In the genomic region with DNA sequence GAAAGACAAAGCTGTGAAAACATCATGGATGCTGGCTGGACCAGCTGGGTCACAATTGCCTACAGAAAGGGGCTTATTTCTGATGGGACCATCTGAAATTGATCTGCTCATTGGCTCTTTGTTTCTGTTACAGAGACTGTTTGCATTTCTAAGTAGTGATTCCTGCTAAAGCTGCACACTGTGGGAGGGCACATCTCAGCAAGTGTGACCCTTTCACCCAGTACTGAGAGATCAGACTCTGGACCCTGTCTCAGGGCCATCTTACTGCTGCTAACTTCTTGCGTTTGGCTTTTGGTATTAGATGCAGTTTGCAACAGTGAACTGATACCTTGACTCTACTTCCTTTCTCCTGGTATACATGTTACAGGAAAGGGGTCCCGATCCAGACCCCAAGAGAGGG, we compare ENCODE assay signal across 2 cellular contexts.
TF ChIP-seq lines count a peak whose summit lies in the region.

No MANE protein-coding gene starts in this region.

TF ChIP-seq in IMR-90, 13 proteins besides CTCF, POLR2A, EP300 and RAD21:
- no peak for TF ChIP-seq MAZ (IDR thresholded peaks at IDR 0.05; ENCODE audit: borderline replicate concordance, low read depth, low read length)
- no peak for TF ChIP-seq CHD1 (IDR thresholded peaks at IDR 0.05; ENCODE audit: low read depth, low read length)
- no peak for TF ChIP-seq RFX5 (IDR thresholded peaks at IDR 0.05; ENCODE audit: low read depth, low read length)
- no peak for TF ChIP-seq BHLHE40 (IDR thresholded peaks at IDR 0.05; ENCODE audit: low read depth, low read length)
- TF ChIP-seq, protein P1, sequence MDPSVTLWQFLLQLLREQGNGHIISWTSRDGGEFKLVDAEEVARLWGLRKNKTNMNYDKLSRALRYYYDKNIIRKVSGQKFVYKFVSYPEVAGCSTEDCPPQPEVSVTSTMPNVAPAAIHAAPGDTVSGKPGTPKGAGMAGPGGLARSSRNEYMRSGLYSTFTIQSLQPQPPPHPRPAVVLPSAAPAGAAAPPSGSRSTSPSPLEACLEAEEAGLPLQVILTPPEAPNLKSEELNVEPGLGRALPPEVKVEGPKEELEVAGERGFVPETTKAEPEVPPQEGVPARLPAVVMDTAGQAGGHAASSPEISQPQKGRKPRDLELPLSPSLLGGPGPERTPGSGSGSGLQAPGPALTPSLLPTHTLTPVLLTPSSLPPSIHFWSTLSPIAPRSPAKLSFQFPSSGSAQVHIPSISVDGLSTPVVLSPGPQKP (IDR thresholded peaks at IDR 0.05; ENCODE audit: borderline replicate concordance, low read depth, low read length), result no peak
- no peak for TF ChIP-seq MAFK (IDR thresholded peaks at IDR 0.05; ENCODE audit: low read depth, low read length)
- TF ChIP-seq, protein P2, sequence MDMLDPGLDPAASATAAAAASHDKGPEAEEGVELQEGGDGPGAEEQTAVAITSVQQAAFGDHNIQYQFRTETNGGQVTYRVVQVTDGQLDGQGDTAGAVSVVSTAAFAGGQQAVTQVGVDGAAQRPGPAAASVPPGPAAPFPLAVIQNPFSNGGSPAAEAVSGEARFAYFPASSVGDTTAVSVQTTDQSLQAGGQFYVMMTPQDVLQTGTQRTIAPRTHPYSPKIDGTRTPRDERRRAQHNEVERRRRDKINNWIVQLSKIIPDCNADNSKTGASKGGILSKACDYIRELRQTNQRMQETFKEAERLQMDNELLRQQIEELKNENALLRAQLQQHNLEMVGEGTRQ (IDR thresholded peaks at IDR 0.05; ENCODE audit: low read depth, low read length), result no peak
- no peak for TF ChIP-seq SMC3 (IDR thresholded peaks at IDR 0.05; ENCODE audit: low read depth, low read length)
- TF ChIP-seq MXI1 (IDR thresholded peaks at IDR 0.05; ENCODE audit: borderline replicate concordance, low read depth, low read length), result no peak

TF ChIP-seq in H1, 55 proteins besides CTCF, POLR2A, EP300 and RAD21:
- TF ChIP-seq KDM1A (IDR thresholded peaks at IDR 0.05; ENCODE audit: borderline replicate concordance, low read length) (no peak), ZNF274 (IDR thresholded peaks at IDR 0.05; ENCODE audit: borderline replicate concordance, extremely low read depth, low read length) (no peak), NANOG (IDR thresholded peaks at IDR 0.05; ENCODE audit: insufficient read depth, low read depth, low read length, poor library complexity, severe bottlenecking) (no peak), BCL11A (IDR thresholded peaks at IDR 0.05; ENCODE audit: low read depth in 2 of 2, low read length in 2 of 2) (no peak), EGR1 (IDR thresholded peaks at IDR 0.05; ENCODE audit: borderline replicate concordance, low read depth, low read length) (no peak), CTBP2 (IDR thresholded peaks at IDR 0.05; ENCODE audit: borderline replicate concordance, insufficient read depth, insufficient read length, low read length) (no peak), TAF7 (optimal IDR thresholded peaks at IDR 0.05; ENCODE audit: borderline replicate concordance, low read depth, low read length) (no peak), TBP (IDR thresholded peaks at IDR 0.05; ENCODE audit: low read depth, low read length) (no peak), TEAD4 (IDR thresholded peaks at IDR 0.05; ENCODE audit: low read depth, low read length) (no peak)
- TF ChIP-seq, protein P3, sequence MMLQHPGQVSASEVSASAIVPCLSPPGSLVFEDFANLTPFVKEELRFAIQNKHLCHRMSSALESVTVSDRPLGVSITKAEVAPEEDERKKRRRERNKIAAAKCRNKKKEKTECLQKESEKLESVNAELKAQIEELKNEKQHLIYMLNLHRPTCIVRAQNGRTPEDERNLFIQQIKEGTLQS (IDR thresholded peaks at IDR 0.05; ENCODE audit: insufficient read depth, low read depth, low read length), result no peak
- TF ChIP-seq, protein P4, sequence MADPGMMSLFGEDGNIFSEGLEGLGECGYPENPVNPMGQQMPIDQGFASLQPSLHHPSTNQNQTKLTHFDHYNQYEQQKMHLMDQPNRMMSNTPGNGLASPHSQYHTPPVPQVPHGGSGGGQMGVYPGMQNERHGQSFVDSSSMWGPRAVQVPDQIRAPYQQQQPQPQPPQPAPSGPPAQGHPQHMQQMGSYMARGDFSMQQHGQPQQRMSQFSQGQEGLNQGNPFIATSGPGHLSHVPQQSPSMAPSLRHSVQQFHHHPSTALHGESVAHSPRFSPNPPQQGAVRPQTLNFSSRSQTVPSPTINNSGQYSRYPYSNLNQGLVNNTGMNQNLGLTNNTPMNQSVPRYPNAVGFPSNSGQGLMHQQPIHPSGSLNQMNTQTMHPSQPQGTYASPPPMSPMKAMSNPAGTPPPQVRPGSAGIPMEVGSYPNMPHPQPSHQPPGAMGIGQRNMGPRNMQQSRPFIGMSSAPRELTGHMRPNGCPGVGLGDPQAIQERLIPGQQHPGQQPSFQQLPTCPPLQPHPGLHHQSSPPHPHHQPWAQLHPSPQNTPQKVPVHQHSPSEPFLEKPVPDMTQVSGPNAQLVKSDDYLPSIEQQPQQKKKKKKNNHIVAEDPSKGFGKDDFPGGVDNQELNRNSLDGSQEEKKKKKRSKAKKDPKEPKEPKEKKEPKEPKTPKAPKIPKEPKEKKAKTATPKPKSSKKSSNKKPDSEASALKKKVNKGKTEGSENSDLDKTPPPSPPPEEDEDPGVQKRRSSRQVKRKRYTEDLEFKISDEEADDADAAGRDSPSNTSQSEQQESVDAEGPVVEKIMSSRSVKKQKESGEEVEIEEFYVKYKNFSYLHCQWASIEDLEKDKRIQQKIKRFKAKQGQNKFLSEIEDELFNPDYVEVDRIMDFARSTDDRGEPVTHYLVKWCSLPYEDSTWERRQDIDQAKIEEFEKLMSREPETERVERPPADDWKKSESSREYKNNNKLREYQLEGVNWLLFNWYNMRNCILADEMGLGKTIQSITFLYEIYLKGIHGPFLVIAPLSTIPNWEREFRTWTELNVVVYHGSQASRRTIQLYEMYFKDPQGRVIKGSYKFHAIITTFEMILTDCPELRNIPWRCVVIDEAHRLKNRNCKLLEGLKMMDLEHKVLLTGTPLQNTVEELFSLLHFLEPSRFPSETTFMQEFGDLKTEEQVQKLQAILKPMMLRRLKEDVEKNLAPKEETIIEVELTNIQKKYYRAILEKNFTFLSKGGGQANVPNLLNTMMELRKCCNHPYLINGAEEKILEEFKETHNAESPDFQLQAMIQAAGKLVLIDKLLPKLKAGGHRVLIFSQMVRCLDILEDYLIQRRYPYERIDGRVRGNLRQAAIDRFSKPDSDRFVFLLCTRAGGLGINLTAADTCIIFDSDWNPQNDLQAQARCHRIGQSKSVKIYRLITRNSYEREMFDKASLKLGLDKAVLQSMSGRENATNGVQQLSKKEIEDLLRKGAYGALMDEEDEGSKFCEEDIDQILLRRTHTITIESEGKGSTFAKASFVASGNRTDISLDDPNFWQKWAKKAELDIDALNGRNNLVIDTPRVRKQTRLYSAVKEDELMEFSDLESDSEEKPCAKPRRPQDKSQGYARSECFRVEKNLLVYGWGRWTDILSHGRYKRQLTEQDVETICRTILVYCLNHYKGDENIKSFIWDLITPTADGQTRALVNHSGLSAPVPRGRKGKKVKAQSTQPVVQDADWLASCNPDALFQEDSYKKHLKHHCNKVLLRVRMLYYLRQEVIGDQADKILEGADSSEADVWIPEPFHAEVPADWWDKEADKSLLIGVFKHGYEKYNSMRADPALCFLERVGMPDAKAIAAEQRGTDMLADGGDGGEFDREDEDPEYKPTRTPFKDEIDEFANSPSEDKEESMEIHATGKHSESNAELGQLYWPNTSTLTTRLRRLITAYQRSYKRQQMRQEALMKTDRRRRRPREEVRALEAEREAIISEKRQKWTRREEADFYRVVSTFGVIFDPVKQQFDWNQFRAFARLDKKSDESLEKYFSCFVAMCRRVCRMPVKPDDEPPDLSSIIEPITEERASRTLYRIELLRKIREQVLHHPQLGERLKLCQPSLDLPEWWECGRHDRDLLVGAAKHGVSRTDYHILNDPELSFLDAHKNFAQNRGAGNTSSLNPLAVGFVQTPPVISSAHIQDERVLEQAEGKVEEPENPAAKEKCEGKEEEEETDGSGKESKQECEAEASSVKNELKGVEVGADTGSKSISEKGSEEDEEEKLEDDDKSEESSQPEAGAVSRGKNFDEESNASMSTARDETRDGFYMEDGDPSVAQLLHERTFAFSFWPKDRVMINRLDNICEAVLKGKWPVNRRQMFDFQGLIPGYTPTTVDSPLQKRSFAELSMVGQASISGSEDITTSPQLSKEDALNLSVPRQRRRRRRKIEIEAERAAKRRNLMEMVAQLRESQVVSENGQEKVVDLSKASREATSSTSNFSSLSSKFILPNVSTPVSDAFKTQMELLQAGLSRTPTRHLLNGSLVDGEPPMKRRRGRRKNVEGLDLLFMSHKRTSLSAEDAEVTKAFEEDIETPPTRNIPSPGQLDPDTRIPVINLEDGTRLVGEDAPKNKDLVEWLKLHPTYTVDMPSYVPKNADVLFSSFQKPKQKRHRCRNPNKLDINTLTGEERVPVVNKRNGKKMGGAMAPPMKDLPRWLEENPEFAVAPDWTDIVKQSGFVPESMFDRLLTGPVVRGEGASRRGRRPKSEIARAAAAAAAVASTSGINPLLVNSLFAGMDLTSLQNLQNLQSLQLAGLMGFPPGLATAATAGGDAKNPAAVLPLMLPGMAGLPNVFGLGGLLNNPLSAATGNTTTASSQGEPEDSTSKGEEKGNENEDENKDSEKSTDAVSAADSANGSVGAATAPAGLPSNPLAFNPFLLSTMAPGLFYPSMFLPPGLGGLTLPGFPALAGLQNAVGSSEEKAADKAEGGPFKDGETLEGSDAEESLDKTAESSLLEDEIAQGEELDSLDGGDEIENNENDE (IDR thresholded peaks at IDR 0.05; ENCODE audit: insufficient replicate concordance, low read length), result no peak
